1 cellular context compared by ENCODE assay signal in genomic region chr2:152486737-152487063, GRCh38.
TF ChIP-seq lines count a peak whose summit lies in the region.

No MANE protein-coding gene starts in this region.

TF ChIP-seq in IMR-90, 13 proteins besides CTCF, POLR2A, EP300 and RAD21:
- TF ChIP-seq ELK1 (IDR thresholded peaks at IDR 0.05; ENCODE audit: borderline replicate concordance, low read depth, low read length) (no peak), MAZ (IDR thresholded peaks at IDR 0.05; ENCODE audit: borderline replicate concordance, low read depth, low read length) (no peak), CEBPB (IDR thresholded peaks at IDR 0.05; ENCODE audit: low read depth, low read length) (peak; percentile 51; the same call in 1 of the 2 replicates), RCOR1 (IDR thresholded peaks at IDR 0.05; ENCODE audit: insufficient replicate concordance, low read length) (no peak), NFE2L2 (IDR thresholded peaks at IDR 0.05; ENCODE audit: low read depth, low read length) (no peak), FOS (IDR thresholded peaks at IDR 0.05; ENCODE audit: low read depth, low read length) (no peak)
TF ChIP-seq in IMR-90: peak in this region for 1.
